ENCODE assay signal across 20 cellular contexts in genomic region chr3:12356175-12356574, GRCh38.
DNase-seq lines count a peak whose midpoint lies in the region; ATAC-seq and TF ChIP-seq lines count a peak whose summit lies in the region.
"Had no signal": no experiment of that assay in that cellular context is flagged by ENCODE, and none has a peak within 500 bp of the region (broad histone marks: within the 10 kb centered on the region; RNA-seq: fewer than 3 reads in every experiment).

No MANE protein-coding gene starts in this region.

- H3K4me3 ChIP-seq in mucosa of descending colon: no peak overlapping the region
- H3K4me3 ChIP-seq: GM23338, sigmoid colon had no signal

- ATAC-seq in mucosa of descending colon: peak; percentile 86
- ATAC-seq in activated CD4-positive, CD25-positive, alpha-beta regulatory T cell treated with anti-CD3 and anti-CD28 coated beads, Interleukin-2, amount 50 U/mL, for 24 hours: no peak
- ATAC-seq: activated CD4-positive, alpha-beta T cell treated with anti-CD3 and anti-CD28 coated beads for 36 hours; activated naive CD8-positive, alpha-beta T cell treated with anti-CD3 and anti-CD28 coated beads, Interleukin-2, amount 50 U/mL, for 24 hours; GM23338; stimulated activated naive CD8-positive, alpha-beta T cell treated with anti-CD3 and anti-CD28 coated beads, Interleukin-15, Interleukin-2, amounts not matched to agents 100 U/mL and 50 U/mL, for 24 hours had no signal

- H3K36me3 ChIP-seq in mucosa of descending colon (ENCODE audit: low read depth): no peaks in the 10 kb centered on the region
- H3K36me3 ChIP-seq: sigmoid colon had no signal

- TF ChIP-seq CTCF in mucosa of descending colon (IDR thresholded peaks at IDR 0.05): no peak

- peaks cover 5% of the 10 kb centered on the region for H3K4me1 ChIP-seq in mucosa of descending colon (ENCODE audit: low read depth)
- H3K4me1 ChIP-seq: sigmoid colon had no signal

- H3K9me3 ChIP-seq in mucosa of descending colon: no peaks in the 10 kb centered on the region

- intact Hi-C loops in mucosa of descending colon (cut with DNase I, micrococcal nuclease): no loop called here

- DNase-seq in DMS153 (lab: John Stamatoyannopoulos, UW): peak; percentile 0
- no peak for DNase-seq in DMS153 treated with DMSO at 0.1 percent for 48 hours (lab: John Stamatoyannopoulos, UW; ENCODE audit: unreplicated experiment)
- DNase-seq in MV-4-11 (lab: John Stamatoyannopoulos, UW): peak; percentile 55
- peak; percentile 53 to 69 for DNase-seq in NOMO-1 (lab: John Stamatoyannopoulos, UW; ENCODE audit: unreplicated experiment in 2 of 2)
- no peak for DNase-seq in mucosa of descending colon
- no peak for DNase-seq in NCI-H2081 (lab: John Stamatoyannopoulos, UW)
- no peak for DNase-seq in NCI-H146 (lab: John Stamatoyannopoulos, UW)
- DNase-seq: activated CD4-positive, alpha-beta T cell treated with anti-CD3 and anti-CD28 coated beads for 36 hours; activated gamma-delta T cell treated with Interleukin-2 at 50 U/mL for 16 hours; activated naive CD8-positive, alpha-beta T cell treated with anti-CD3 and anti-CD28 coated beads, Interleukin-2, amount 50 U/mL, for 24 hours; CD4-positive, alpha-beta memory T cell; DMS79; Kasumi-1; mammary epithelial cell; sigmoid colon; stimulated activated CD4-positive, alpha-beta T cell treated with anti-CD3 and anti-CD28 coated beads, Interleukin-15, amount 100 ng/mL, for 24 hours; stimulated activated naive CD8-positive, alpha-beta T cell treated with anti-CD3 and anti-CD28 coated beads, Interleukin-15, Interleukin-2, amounts not matched to agents 100 U/mL and 50 U/mL, for 24 hours; T-helper 1 cell had no signal

Comparison
In these comparisons a context has a peak if more than half of its experiments do, and no peak if none do; other contexts are left out.
1. DNase-seq: peak in DMS153 (single experiment), MV-4-11 (single experiment) and NOMO-1 (2 of 2); none in DMS153 treated with DMSO at 0.1 percent for 48 hours (single experiment), mucosa of descending colon (0 of 3), NCI-H2081 (0 of 2) and NCI-H146 (single experiment).